25 cellular contexts compared by ENCODE assay signal in genomic region chr1:31433396-31433930, GRCh38. TPM values are rescaled to one million over a fixed set of nuclear protein-coding genes. Genes with fewer than 3 reads are reported as not detected.
DNase-seq lines count a peak whose midpoint lies in the region; ATAC-seq, FAIRE-seq and TF ChIP-seq lines count a peak whose summit lies in the region.
"Had no signal": no experiment of that assay in that cellular context is flagged by ENCODE, and none has a peak within 500 bp of the region (broad histone marks: within the 10 kb centered on the region; RNA-seq: fewer than 3 reads in every experiment).

No MANE protein-coding gene starts in this region.

- peak; percentile 30 for FAIRE-seq in HepG2 (lab: Jason Lieb, UNC)
- FAIRE-seq: GM12892, GM19239 had no signal

- CTCF ChIA-PET in activated CD8-positive, alpha-beta memory T cell treated with anti-CD3 and anti-CD28 coated beads, Interleukin-2, amount 10 ng/mL, durations not matched to agents 7 days and 5 days (lab: Charles Lee): no interaction called here
- CTCF ChIA-PET in HepG2 (lab: Yijun Ruan, JAX; ENCODE audit: low intra/inter-chr PET ratio, low total read pairs): no interaction called here

- no TSS peak for BruUV-seq in HepG2 (replicated peaks; lab: Mats Ljungman, UMichigan)

- H3K4me2 ChIP-seq in HepG2 (ENCODE audit: low read depth, low read length): no peak overlapping the region

- intact Hi-C loops in HepG2 (cut with micrococcal nuclease; ENCODE audit: unreplicated experiment): no loop called here
- intact Hi-C loops in stomach (cut with DNase I; ENCODE audit: low total_unique reads): no loop called here
- intact Hi-C loops in right cardiac atrium (cut with DNase I): no loop called here

- H3K4me3 ChIP-seq in HepG2 (replicated peaks in 1 of 3; ENCODE audit: insufficient read depth in 1 of 3, low read depth in 2 of 3, low read length in 3 of 3) (no peak overlapping the region), stomach (no peak overlapping the region), right cardiac atrium (ENCODE audit: low read length) (no peak overlapping the region)
- H3K4me3 ChIP-seq: SJCRH30 had no signal

- no peak overlapping the region for H2AFZ ChIP-seq in HepG2 (ENCODE audit: low read length)

- no peak for ATAC-seq in activated CD8-positive, alpha-beta memory T cell treated with anti-CD3 and anti-CD28 coated beads, Interleukin-2, amount 10 ng/mL, durations not matched to agents 7 days and 5 days
- ATAC-seq in HepG2 (no peak), right cardiac atrium (no peak), HG03460 (IDR thresholded peaks at IDR 0.05; ENCODE audit: unreplicated experiment) (no peak)

- H3K9me3 ChIP-seq in HepG2 (ENCODE audit: low read length): no peaks in the 10 kb centered on the region
- H3K9me3 ChIP-seq in stomach: no peaks in the 10 kb centered on the region
- H3K9me3 ChIP-seq in right cardiac atrium (ENCODE audit: control insufficient read depth, low read length): no peaks in the 10 kb centered on the region
- H3K9me3 ChIP-seq: SJCRH30 had no signal

- peak overlapping the region; percentile 76 for H3K27ac ChIP-seq in HepG2 (ENCODE audit: extremely low read length, insufficient read depth, low read length)
- no peak overlapping the region for H3K27ac ChIP-seq in stomach
- no peak overlapping the region for H3K27ac ChIP-seq in right cardiac atrium (ENCODE audit: low read length)
- H3K27ac ChIP-seq: SJCRH30 had no signal

- H3K4me3 Mint-ChIP-seq in activated CD8-positive, alpha-beta memory T cell treated with anti-CD3 and anti-CD28 coated beads, Interleukin-2, amount 10 ng/mL, durations not matched to agents 7 days and 5 days: no peak overlapping the region
- H3K4me3 Mint-ChIP-seq: CD4-positive, alpha-beta T cell; HFFc6 had no signal

- TF ChIP-seq POLR2A in HepG2 (IDR thresholded peaks at IDR 0.05; ENCODE audit: insufficient read depth in 1 of 2, low read depth in 2 of 2, low read length in 2 of 2) (no peak), stomach (IDR thresholded peaks at IDR 0.05) (no peak)

- H3K27me3 Mint-ChIP-seq in activated CD8-positive, alpha-beta memory T cell treated with anti-CD3 and anti-CD28 coated beads, Interleukin-2, amount 10 ng/mL, durations not matched to agents 7 days and 5 days: no peaks in the 10 kb centered on the region
- H3K27me3 Mint-ChIP-seq: CD4-positive, alpha-beta T cell; IgD-negative memory B cell had no signal

- no peaks in the 10 kb centered on the region for H3K79me2 ChIP-seq in HepG2 (ENCODE audit: insufficient read depth, low read length)

- TF ChIP-seq EP300 in HepG2 (IDR thresholded peaks at IDR 0.05; ENCODE audit: low read depth in 2 of 2, low read length in 2 of 2) (no peak), HepG2 (CRISPR knock-in tag; IDR thresholded peaks at IDR 0.05; ENCODE audit: borderline replicate concordance) (no peak), stomach (IDR thresholded peaks at IDR 0.05) (no peak)

- H3K27me3 ChIP-seq in HepG2 (ENCODE audit: control insufficient read depth in 1 of 2, insufficient read depth in 2 of 2, low read length in 2 of 2): no peaks in the 10 kb centered on the region
- no peaks in the 10 kb centered on the region for H3K27me3 ChIP-seq in stomach
- no peaks in the 10 kb centered on the region for H3K27me3 ChIP-seq in right cardiac atrium (ENCODE audit: control insufficient read depth, insufficient read depth)

- POLR2A ChIA-PET in HepG2 (lab: Yijun Ruan, JAX): interaction anchor here (1.1 to 2.3 kb wide), 4 partner anchors 9 to 115 kb away, joined by 4 to 16 read pairs (median 6); no protein-coding TSS in a partner anchor

- H3K36me3 Mint-ChIP-seq in activated CD8-positive, alpha-beta memory T cell treated with anti-CD3 and anti-CD28 coated beads, Interleukin-2, amount 10 ng/mL, durations not matched to agents 7 days and 5 days: no peaks in the 10 kb centered on the region
- H3K36me3 Mint-ChIP-seq: IgD-negative memory B cell had no signal

- no peaks in the 10 kb centered on the region for H3K9me3 Mint-ChIP-seq in activated CD8-positive, alpha-beta memory T cell treated with anti-CD3 and anti-CD28 coated beads, Interleukin-2, amount 10 ng/mL, durations not matched to agents 7 days and 5 days (ENCODE audit: low read depth)
- H3K9me3 Mint-ChIP-seq: CD4-positive, alpha-beta T cell; HFFc6; IgD-negative memory B cell had no signal

- no peaks in the 10 kb centered on the region for H4K20me1 ChIP-seq in HepG2 (ENCODE audit: insufficient read depth, low read length)

- TF ChIP-seq CTCF in HepG2 (CRISPR knock-in tag; IDR thresholded peaks at IDR 0.05) (no peak), stomach (IDR thresholded peaks at IDR 0.05) (no peak)

- 79% methylated on average over 6 of the region's 6 CpGs for WGBS in HepG2 (ENCODE audit: low lambda C conversion rate)
- 79 to 92% (median 87%) methylated on average over 6 of the region's 6 CpGs for WGBS in stomach, 5 donors
- 93% methylated on average over 6 of the region's 6 CpGs for WGBS in right cardiac atrium

- H3K36me3 ChIP-seq in HepG2 (replicated peaks in 1 of 2; ENCODE audit: control insufficient read depth in 1 of 2, insufficient read depth in 2 of 2, low read length in 2 of 2) (peaks cover 4 to 17% of the 10 kb centered on the region in 2 experiments; a peak in 3 of 5 replicates), stomach (peaks cover 0 to 31% (median 15%) of the 10 kb centered on the region in 4 donors)
- H3K36me3 ChIP-seq: SJCRH30 had no signal

- peak; percentile 45 for DNase-seq in activated CD8-positive, alpha-beta memory T cell treated with anti-CD3 and anti-CD28 coated beads for 24 hours
- DNase-seq in activated CD8-positive, alpha-beta memory T cell treated with anti-CD3 and anti-CD28 coated beads, Interleukin-2, amount 10 ng/mL, durations not matched to agents 7 days and 5 days: no peak
- DNase-seq in NCI-H774 (lab: John Stamatoyannopoulos, UW): peak; percentile 61
- DNase-seq in HepG2 (ENCODE audit: low spot score): no peak
- DNase-seq in stomach: peak; percentile 24
- DNase-seq in right cardiac atrium: no peak
- DNase-seq in activated naive CD4-positive, alpha-beta T cell treated with Interleukin-2 at 50 U/mL for 16 hours: no peak
- DNase-seq: 8988T; AML-193; CD4-positive, alpha-beta T cell; COR-L47; DMS79; HFFc6; Karpas-422; MV-4-11; NCI-H1105 treated with DMSO at 0.1 percent for 48 hours; NCI-H2029 treated with DMSO at 0.1 percent for 48 hours; NCI-H226; NCI-H510A treated with DMSO at 0.1 percent for 48 hours; NCI-H82; SJCRH30 had no signal

- H3K9ac ChIP-seq in HepG2 (ENCODE audit: insufficient read depth, low read depth, low read length): no peak overlapping the region

- H3K4me1 ChIP-seq in HepG2 (ENCODE audit: insufficient read depth, low read length) (peaks cover 93% of the 10 kb centered on the region), stomach (no peaks in the 10 kb centered on the region), right cardiac atrium (ENCODE audit: control insufficient read depth, insufficient read depth, low read length) (no peaks in the 10 kb centered on the region)
- H3K4me1 ChIP-seq: SJCRH30 had no signal

- in situ Hi-C loops in HepG2 (cut with HindIII; ENCODE audit: extremely low pct_ligation_motif_present, low pct_unique_long_range_greater_than_20kb): no loop called here

- no peaks in the 10 kb centered on the region for H3K4me1 Mint-ChIP-seq in activated CD8-positive, alpha-beta memory T cell treated with anti-CD3 and anti-CD28 coated beads, Interleukin-2, amount 10 ng/mL, durations not matched to agents 7 days and 5 days

- no peak overlapping the region for H3K27ac Mint-ChIP-seq in activated CD8-positive, alpha-beta memory T cell treated with anti-CD3 and anti-CD28 coated beads, Interleukin-2, amount 10 ng/mL, durations not matched to agents 7 days and 5 days
- H3K27ac Mint-ChIP-seq: CD4-positive, alpha-beta T cell; HFFc6; IgD-negative memory B cell had no signal

- TF ChIP-seq RAD21 in HepG2 (CRISPR knock-in tag; IDR thresholded peaks at IDR 0.05): no peak

RNA-seq across cellular contexts. Expression of gene SERINC2, which starts 20.4 kb away (rescaled TPM):
- total RNA-seq in activated CD8-positive, alpha-beta memory T cell treated with anti-CD3 and anti-CD28 coated beads, Interleukin-2, amount 10 ng/mL, durations not matched to agents 7 days and 5 days: under 1 TPM in 1 of 2 experiments, not detected in 1; 0.32 TPM
- total RNA-seq in HepG2 (2016; rRNA removed; fragmentation: Illumina TruSeq; extraction: Trizol) (3.0 and 4.8 TPM in 2 replicates), stomach (100 to 1,000 TPM in 1 of 5 donors, 10 to 100 TPM in 4; 12.3 to 114 (median 92.0) TPM), right cardiac atrium (1 to 10 TPM; 1.3 to 1.7 (median 1.4) TPM)
- total RNA-seq in HepG2 (2016; cell fraction: cytosol; rRNA removed; fragmentation: Illumina TruSeq; extraction: Trizol; ENCODE audit: low read depth): 9.1 and 12.6 TPM in 2 replicates
- total RNA-seq in HepG2 (2016; cell fraction: insoluble cytoplasmic fraction; rRNA removed; fragmentation: Illumina TruSeq; extraction: Trizol): 2.2 and 4.5 TPM in 2 replicates
- 12.8 and 17.7 TPM in 2 replicates for total RNA-seq in HepG2 (2016; cell fraction: membrane; rRNA removed; fragmentation: Illumina TruSeq; extraction: Trizol)
- total RNA-seq in HepG2 (2016; cell fraction: nucleus; rRNA removed; fragmentation: Illumina TruSeq; extraction: Trizol): 4.1 and 4.4 TPM in 2 replicates
- polyA plus RNA-seq in HepG2 (2011; rRNA removed) (126 and 165 TPM in 2 replicates), stomach (10 to 100 TPM; 50.9 to 76.3 (median 55.6) TPM), right cardiac atrium (2.5 TPM)
- polyA plus RNA-seq in HepG2 (2011; cell fraction: cytosol; rRNA removed): 143 and 167 TPM in 2 replicates
- polyA plus RNA-seq in HepG2 (2011; cell fraction: nucleus; rRNA removed): 209 and 229 TPM in 2 replicates
- polyA plus RNA-seq in HepG2 (2012): 90.5 and 102 TPM in 2 replicates
- 28.9 and 29.6 TPM in 2 replicates for polyA plus RNA-seq in HepG2 (2016; cell fraction: cytosol; fragmentation: Illumina TruSeq; extraction: Trizol; ENCODE audit: low read depth)
- 6.0 and 7.0 TPM in 2 replicates for polyA plus RNA-seq in HepG2 (2016; cell fraction: insoluble cytoplasmic fraction; fragmentation: Illumina TruSeq; extraction: Trizol; ENCODE audit: low read depth)
- 31.1 and 34.7 TPM in 2 replicates for polyA plus RNA-seq in HepG2 (2016; cell fraction: membrane; fragmentation: Illumina TruSeq; extraction: Trizol; ENCODE audit: low read depth)
- 13.8 and 14.5 TPM in 2 replicates for polyA plus RNA-seq in HepG2 (2016; cell fraction: nucleus; fragmentation: Illumina TruSeq; extraction: Trizol; ENCODE audit: insufficient read depth, low read depth)
- polyA minus RNA-seq in HepG2 (2011; rRNA and poly(A)+ RNA removed; ENCODE audit: low replicate concordance): 18.6 and 182 TPM in 2 replicates
- polyA minus RNA-seq in HepG2 (2011; cell fraction: cytosol; rRNA and poly(A)+ RNA removed): 50.9 and 52.1 TPM in 2 replicates
- polyA minus RNA-seq in HepG2 (2011; cell fraction: nucleus; rRNA and poly(A)+ RNA removed): 32.4 and 36.7 TPM in 2 replicates
- polyA plus RNA-seq: IgD-negative memory B cell had no signal

Comparison
In these comparisons a context has a peak if more than half of its experiments do, and no peak if none do; other contexts are left out.
1. DNase-seq: peak in activated CD8-positive, alpha-beta memory T cell treated with anti-CD3 and anti-CD28 coated beads for 24 hours (single experiment), NCI-H774 (single experiment) and stomach (single experiment); none in activated CD8-positive, alpha-beta memory T cell treated with anti-CD3 and anti-CD28 coated beads, Interleukin-2, amount 10 ng/mL, durations not matched to agents 7 days and 5 days (single experiment), HepG2 (single experiment), right cardiac atrium (0 of 3) and activated naive CD4-positive, alpha-beta T cell treated with Interleukin-2 at 50 U/mL for 16 hours (single experiment).